In the genomic region with DNA sequence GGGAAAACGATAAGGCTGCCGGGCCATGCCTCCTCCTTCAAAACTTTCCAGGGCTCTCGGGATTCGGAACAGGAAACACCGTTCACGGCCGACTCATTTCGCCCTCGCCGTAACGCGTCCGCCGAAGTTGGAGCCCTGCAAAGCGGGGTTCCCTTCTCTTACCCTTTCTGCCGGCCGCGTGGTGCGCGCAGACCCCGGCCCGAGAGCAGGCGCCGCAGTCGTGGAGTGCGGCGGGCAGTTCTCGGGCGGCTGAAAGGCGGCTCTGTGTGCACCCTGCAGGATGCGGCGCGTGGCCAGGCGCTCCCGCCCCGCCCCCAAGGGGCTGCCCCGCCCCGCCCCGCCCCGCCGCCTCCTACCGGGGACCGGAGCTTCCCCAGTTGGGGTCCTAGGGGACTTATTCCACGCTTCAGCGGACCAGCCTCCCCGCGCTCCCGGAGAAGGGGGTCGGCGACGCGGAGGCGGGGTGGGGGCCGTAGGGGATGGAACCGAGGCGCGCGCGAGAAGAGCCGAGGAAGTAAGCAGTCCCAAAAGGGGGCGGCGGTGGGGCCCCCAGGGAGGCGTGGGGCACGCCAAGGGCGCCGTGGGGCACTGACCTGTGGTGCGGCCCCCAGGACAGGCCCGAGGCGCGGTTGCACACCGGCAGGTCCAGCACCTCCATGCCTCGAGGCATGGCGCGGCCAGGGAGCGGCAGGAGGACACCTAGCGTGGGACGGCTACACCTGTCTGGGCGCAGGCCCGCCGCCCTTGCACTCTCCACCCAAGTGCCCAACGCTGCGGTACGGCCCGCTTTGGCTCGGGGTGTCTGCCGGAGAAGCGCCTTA, we compare ENCODE assay signal across 8 cellular contexts. TPM values are rescaled to one million over a fixed set of nuclear protein-coding genes. Genes with fewer than 3 reads are reported as not detected.
DNase-seq lines count a peak whose midpoint lies in the region; ATAC-seq and TF ChIP-seq lines count a peak whose summit lies in the region.

A gene (minus strand): TSS at position 268 of the 821 bp plus-strand sequence. CDS start 241 bp downstream, at position 27.

- TF ChIP-seq CTCF in AG09309 (IDR thresholded peaks at IDR 0.05; ENCODE audit: control insufficient read depth, insufficient read depth, low read depth, low read length, missing control alignments) (no peak), foreskin fibroblast (IDR thresholded peaks at IDR 0.05; ENCODE audit: low read depth, low read length) (no peak), omental fat pad (IDR thresholded peaks at IDR 0.05) (no peak)

- H3K4me3 ChIP-seq in AG09309 (ENCODE audit: control insufficient read depth, low read depth, low read length), result peak within 1 kb of the TSS; percentile 59
- peak within 1 kb of the TSS; percentile 62 to 64 for H3K4me3 ChIP-seq in foreskin fibroblast (ENCODE audit: low read depth in 1 of 2, low read length in 2 of 2)

- ATAC-seq in GM18511 (IDR thresholded peaks at IDR 0.05; ENCODE audit: unreplicated experiment) (peak; percentile 46), HG02973 (IDR thresholded peaks at IDR 0.05; ENCODE audit: unreplicated experiment) (peak; percentile 43), omental fat pad (ENCODE audit: low FRiP score) (peak; percentile 67)

- DNase-seq in AG09309 (ENCODE audit: low read depth), result no peak
- peak; percentile 64 to 84 for DNase-seq in NCI-H526 (lab: John Stamatoyannopoulos, UW)
- DNase-seq in activated T-cell treated with anti-CD3 and anti-CD28 coated beads, Interleukin-2, amount 50 U/mL, for 48 hours, result peak; percentile 65 to 76
- peak; percentile 8 to 72 for DNase-seq in foreskin fibroblast
- no peak for DNase-seq in omental fat pad (ENCODE audit: low spot score)
- no peak for DNase-seq in superior temporal gyrus (ENCODE audit: extremely low spot score)

RNA-seq across cellular contexts. Expression of the gene that starts here (rescaled TPM):
- 1 to 10 TPM; 1.1 to 9.9 (median 2.7) TPM for total RNA-seq in omental fat pad

Comparison
In these comparisons a context has a peak if more than half of its experiments do, and no peak if none do; other contexts are left out.
1. DNase-seq: peak in NCI-H526 (2 of 2), activated T-cell treated with anti-CD3 and anti-CD28 coated beads, Interleukin-2, amount 50 U/mL, for 48 hours (2 of 2) and foreskin fibroblast (2 of 2); none in AG09309 (single experiment), omental fat pad (single experiment) and superior temporal gyrus (single experiment).
2. Peak in every context shown above with its lines, with median percentiles within 50 percentile points of each other: ATAC-seq.